Comparison of ENCODE assay signal across 8 cellular contexts in the genomic region with DNA sequence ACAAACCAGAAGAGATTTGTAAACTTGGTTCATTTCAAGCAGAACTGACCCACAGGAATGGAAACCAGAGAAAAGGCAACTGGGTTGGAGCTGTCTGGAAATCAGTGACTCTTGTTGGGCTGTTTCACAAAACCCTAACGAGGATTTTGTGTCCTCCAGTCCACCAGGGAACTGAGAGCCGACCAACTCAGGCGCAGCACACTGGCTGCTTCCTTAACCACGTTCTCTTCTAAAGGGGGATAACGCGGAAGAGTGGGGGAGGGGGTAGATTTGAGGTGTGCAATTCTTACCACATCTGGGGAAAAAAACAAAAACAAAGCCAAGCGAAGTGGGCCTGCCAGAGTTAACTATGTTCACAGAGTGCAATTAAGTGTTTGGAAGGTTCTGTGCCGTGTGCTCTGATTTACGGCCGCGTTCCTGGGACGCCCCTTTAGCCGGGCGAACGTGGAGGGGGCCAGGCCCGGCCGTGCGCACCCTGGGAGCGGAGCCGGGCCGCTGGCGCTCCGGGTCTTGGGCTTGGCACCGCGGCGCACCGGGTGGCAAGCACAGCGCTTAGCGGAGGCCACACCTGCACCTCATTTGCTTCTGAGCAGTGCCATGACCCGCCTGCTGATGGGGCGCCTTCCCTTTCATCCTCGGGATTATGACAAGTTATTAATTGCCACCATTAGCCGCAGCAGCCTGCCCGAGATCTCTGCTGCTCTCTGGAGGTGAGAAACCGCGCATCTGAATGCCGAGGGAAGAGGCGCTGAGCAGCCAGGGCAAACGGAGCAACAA.
DNase-seq lines count a peak whose midpoint lies in the region; ATAC-seq and TF ChIP-seq lines count a peak whose summit lies in the region.

No MANE protein-coding gene starts in this region.

- DNase-seq in BE2C = no peak
- no peak for DNase-seq in LNCaP clone FGC (ENCODE audit: low read depth)
- peak; percentile 39 for DNase-seq in midbrain (lab: John Stamatoyannopoulos, UW)
- no peak for DNase-seq in T-cell
- no peak for DNase-seq in activated naive CD4-positive, alpha-beta T cell treated with anti-CD3 and anti-CD28 coated beads, Interleukin-2, amount 50 U/mL, for 16 hours
- no peak for DNase-seq in T-helper 1 cell

- ATAC-seq in esophagus mucosa (peak; percentile 54), GM19023 (IDR thresholded peaks at IDR 0.05; ENCODE audit: unreplicated experiment) (no peak), T-cell (replicated peaks in 1 of 4) (no peak)

- no peak overlapping the region for H3K4me3 ChIP-seq in BE2C (ENCODE audit: low read depth, low read length)
- no peak overlapping the region for H3K4me3 ChIP-seq in LNCaP clone FGC (ENCODE audit: low read depth, low read length)

- H3K36me3 ChIP-seq in BE2C = no peaks in the 10 kb centered on the region

- H3K27me3 ChIP-seq in BE2C = peaks cover 13% of the 10 kb centered on the region

- peaks cover 46 to 47% of the 10 kb centered on the region in 2 donors for H3K27me3 Mint-ChIP-seq in T-cell

- H3K4me1 ChIP-seq in BE2C = no peaks in the 10 kb centered on the region

- peaks cover 4 to 16% (median 12%) of the 10 kb centered on the region in 3 donors for H3K9me3 Mint-ChIP-seq in T-cell

- no peaks in the 10 kb centered on the region for H3K4me1 Mint-ChIP-seq in T-cell

- H3K36me3 Mint-ChIP-seq in T-cell = no peaks in the 10 kb centered on the region

- no peaks in the 10 kb centered on the region for H3K9me3 ChIP-seq in BE2C

- no peak overlapping the region for H3K27ac Mint-ChIP-seq in T-cell

- CTCF ChIA-PET in T-cell (lab: Charles Lee) = no interaction called here

- no peak overlapping the region for H3K4me3 Mint-ChIP-seq in T-cell

- peak; percentile 5; the same call in 1 of the 2 replicates for TF ChIP-seq CTCF in BE2C (IDR thresholded peaks at IDR 0.05; ENCODE audit: low read depth, low read length)
- peak; percentile 53 for TF ChIP-seq CTCF in LNCaP clone FGC (IDR thresholded peaks at IDR 0.05; ENCODE audit: control insufficient read depth, extremely low read depth, insufficient read depth)

- POLR2A ChIA-PET in T-cell (lab: Charles Lee) = interaction anchor here in 1 of 2 donors (0.7 kb wide), 1 partner anchor 821 kb away, joined by 8 read pairs; no protein-coding TSS in a partner anchor
